ENCODE assay signal across 1 cellular context in genomic region chr5:177554474-177555111, GRCh38.
A peak's percentile ranks its signal among the peaks of the same experiment; 100 is the strongest.
TF ChIP-seq lines count a peak whose summit lies in the region.

Gene FAM193B (minus strand): TSS chr5:177554563. CDS start chr5:177554458, 105 bp downstream.

TF ChIP-seq in HepG2, 621 proteins besides CTCF, POLR2A, EP300 and RAD21 (continued from another document and continues in another):
- TF ChIP-seq BRF2 (CRISPR knock-in tag; IDR thresholded peaks at IDR 0.05) = no peak
- no peak for TF ChIP-seq ZNF557 (CRISPR knock-in tag; IDR thresholded peaks at IDR 0.05)
- TF ChIP-seq PHF8 (CRISPR knock-in tag; IDR thresholded peaks at IDR 0.05) = peak; percentile 58
- no peak for TF ChIP-seq ZNF253 (CRISPR knock-in tag; IDR thresholded peaks at IDR 0.05; ENCODE audit: borderline replicate concordance)
- no peak for TF ChIP-seq KAT7 (CRISPR knock-in tag; IDR thresholded peaks at IDR 0.05; ENCODE audit: borderline replicate concordance)
- peak; percentile 83 for TF ChIP-seq GABPB1 (CRISPR knock-in tag; IDR thresholded peaks at IDR 0.05)
- TF ChIP-seq HNF4G (IDR thresholded peaks at IDR 0.05; ENCODE audit: borderline replicate concordance, low read depth, low read length) = no peak
- TF ChIP-seq HNF4G (CRISPR knock-in tag; IDR thresholded peaks at IDR 0.05; ENCODE audit: borderline replicate concordance, low read depth) = no peak
- no peak for TF ChIP-seq ZFX (CRISPR knock-in tag; IDR thresholded peaks at IDR 0.05; ENCODE audit: low read depth)
- no peak for TF ChIP-seq AGO1 (IDR thresholded peaks at IDR 0.05; ENCODE audit: low read depth, low read length, poor library complexity, severe bottlenecking)
- TF ChIP-seq DPF2 (CRISPR knock-in tag; IDR thresholded peaks at IDR 0.05; ENCODE audit: borderline replicate concordance, low read depth) = no peak
- TF ChIP-seq BATF2 (CRISPR knock-in tag; IDR thresholded peaks at IDR 0.05) = no peak
- no peak for TF ChIP-seq ZNF296 (CRISPR knock-in tag; conservative IDR thresholded peaks at IDR 0.05)
- TF ChIP-seq STAT6 (CRISPR knock-in tag; IDR thresholded peaks at IDR 0.05; ENCODE audit: borderline replicate concordance) = no peak
- peak; percentile 47; the same call in 1 of the 2 replicates for TF ChIP-seq RCOR2 (CRISPR knock-in tag; IDR thresholded peaks at IDR 0.05)
- TF ChIP-seq TCF7 (IDR thresholded peaks at IDR 0.05; ENCODE audit: low read depth) = no peak
- TF ChIP-seq CENPT (CRISPR knock-in tag; IDR thresholded peaks at IDR 0.05; ENCODE audit: low read depth) = no peak
- no peak for TF ChIP-seq TBX3 (IDR thresholded peaks at IDR 0.05; ENCODE audit: borderline replicate concordance)
- no peak; the same call in 1 of the 2 replicates for TF ChIP-seq PAXIP1 (CRISPR knock-in tag; conservative IDR thresholded peaks at IDR 0.05)
- 0 out of 2 replicates have a peak, but pooled peaks have one; percentile 25 for TF ChIP-seq SATB2 (CRISPR knock-in tag; IDR thresholded peaks at IDR 0.05)
- no peak for TF ChIP-seq CCDC6 (CRISPR knock-in tag; IDR thresholded peaks at IDR 0.05)
- 0 out of 2 replicates have a peak, but pooled peaks have one; percentile 38 for TF ChIP-seq ZNF619 (CRISPR knock-in tag; IDR thresholded peaks at IDR 0.05)
- TF ChIP-seq PPARG (CRISPR knock-in tag; conservative IDR thresholded peaks at IDR 0.05) = peak; percentile 56; the same call in 1 of the 2 replicates
- no peak for TF ChIP-seq SP5 (CRISPR knock-in tag; IDR thresholded peaks at IDR 0.05; ENCODE audit: borderline replicate concordance, low read depth)
- no peak for TF ChIP-seq BCL3 (CRISPR knock-in tag; IDR thresholded peaks at IDR 0.05)
- peak; percentile 35; the same call in 1 of the 2 replicates for TF ChIP-seq FOXA3 (CRISPR knock-in tag; IDR thresholded peaks at IDR 0.05)
- TF ChIP-seq ZNF317 (CRISPR knock-in tag; IDR thresholded peaks at IDR 0.05) = no peak
- TF ChIP-seq TBL1XR1 (IDR thresholded peaks at IDR 0.05; ENCODE audit: borderline replicate concordance, low read length, partially characterized antibody) = no peak
- peak; percentile 64 for TF ChIP-seq ZNF687 (CRISPR knock-in tag; IDR thresholded peaks at IDR 0.05)
- no peak for TF ChIP-seq FIP1L1 (IDR thresholded peaks at IDR 0.05; ENCODE audit: borderline replicate concordance, insufficient read depth, low read depth, low read length)
- no peak for TF ChIP-seq ZNF230 (CRISPR knock-in tag; IDR thresholded peaks at IDR 0.05)
- TF ChIP-seq ZNF281 (CRISPR knock-in tag; IDR thresholded peaks at IDR 0.05; ENCODE audit: borderline replicate concordance) = peak; percentile 87
- TF ChIP-seq HNRNPK (IDR thresholded peaks at IDR 0.05; ENCODE audit: low read depth, low read length, poor library complexity, severe bottlenecking) = no peak
- 0 out of 2 replicates have a peak, but pooled peaks have one; percentile 27 for TF ChIP-seq ZBTB10 (CRISPR knock-in tag; IDR thresholded peaks at IDR 0.05; ENCODE audit: borderline replicate concordance)
- TF ChIP-seq ZNF513 (CRISPR knock-in tag; conservative IDR thresholded peaks at IDR 0.05) = no peak
